ENCODE assay signal across 8 cellular contexts in the genomic region with DNA sequence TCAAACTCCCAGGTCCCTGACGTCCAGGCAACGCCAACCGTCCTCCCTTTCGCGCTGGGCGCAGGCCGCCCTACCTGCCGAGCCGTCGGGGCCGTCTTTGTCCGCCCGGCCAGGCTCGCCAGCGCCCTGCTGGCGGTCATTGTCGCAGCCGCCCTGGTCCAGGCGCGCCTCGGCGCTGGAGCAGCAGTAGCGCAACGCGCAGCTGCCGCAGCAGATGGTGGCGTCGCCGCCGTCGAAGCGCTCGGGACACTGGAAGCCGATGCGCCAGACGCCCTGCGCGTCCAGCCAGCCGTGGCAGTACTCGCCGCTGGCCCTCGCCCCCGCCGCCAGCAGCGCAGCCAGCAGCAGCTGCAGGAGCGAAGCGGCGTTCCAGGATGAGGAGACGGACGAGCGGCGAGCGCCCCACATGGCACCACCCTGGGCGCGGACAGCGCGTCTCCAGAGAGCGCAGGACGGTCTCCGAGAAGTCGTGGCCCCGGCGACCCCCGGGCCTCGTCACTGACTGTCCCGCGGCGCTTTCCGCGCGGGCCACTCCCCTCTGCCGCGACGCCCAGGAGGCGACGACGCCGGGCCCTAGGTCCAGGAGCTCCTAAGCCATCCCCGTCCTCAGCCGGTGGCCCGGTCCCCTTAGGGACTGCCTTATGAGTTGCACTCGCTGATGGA. TPM values are rescaled to one million over a fixed set of nuclear protein-coding genes. Genes with fewer than 3 reads are reported as not detected.
DNase-seq lines count a peak whose midpoint lies in the region; ATAC-seq and TF ChIP-seq lines count a peak whose summit lies in the region.

No MANE protein-coding gene starts in this region.

- peaks cover 21% of the 10 kb centered on the region for H3K4me1 Mint-ChIP-seq in activated T-cell treated with anti-CD3 and anti-CD28 coated beads, Interleukin-2, amount 50 U/mL, for 72 hours (ENCODE audit: low read depth)

- no peaks in the 10 kb centered on the region for H3K9me3 ChIP-seq in thoracic aorta

- H3K4me3 Mint-ChIP-seq in activated T-cell treated with anti-CD3 and anti-CD28 coated beads, Interleukin-2, amount 50 U/mL, for 72 hours, result peak overlapping the region; percentile 79

- H3K27me3 ChIP-seq in thoracic aorta (replicated peaks; ENCODE audit: insufficient read depth), result peaks cover 4% of the 10 kb centered on the region

- intact Hi-C loops in Right ventricle myocardium inferior (cut with DNase I), result loop anchor here (5.0 kb wide), 1 partner anchor 33 kb away; no protein-coding TSS in a partner anchor
- intact Hi-C loops in cardiac septum (cut with DNase I), result no loop called here

- H3K4me3 ChIP-seq in thoracic aorta, result peak overlapping the region; percentile 65

- ATAC-seq in Right ventricle myocardium inferior (peak; percentile 45), thoracic aorta (ENCODE audit: insufficient number of reproducible peaks, low FRiP score, low read depth) (no peak), GM19324 (IDR thresholded peaks at IDR 0.05; ENCODE audit: low FRiP score, unreplicated experiment) (no peak), HG03108 (IDR thresholded peaks at IDR 0.05; ENCODE audit: unreplicated experiment) (no peak), HG02938 (IDR thresholded peaks at IDR 0.05; ENCODE audit: unreplicated experiment) (no peak)
- ATAC-seq in activated T-cell treated with anti-CD3 and anti-CD28 coated beads, Interleukin-2, amount 50 U/mL, for 72 hours (replicated peaks in 1 of 2), result peak; percentile 21 to 29

- no peak overlapping the region for H3K27ac Mint-ChIP-seq in activated T-cell treated with anti-CD3 and anti-CD28 coated beads, Interleukin-2, amount 50 U/mL, for 72 hours

- H3K27me3 Mint-ChIP-seq in activated T-cell treated with anti-CD3 and anti-CD28 coated beads, Interleukin-2, amount 50 U/mL, for 72 hours (ENCODE audit: low read depth), result peaks cover 29% of the 10 kb centered on the region

- TF ChIP-seq CTCF in thoracic aorta (IDR thresholded peaks at IDR 0.05), result no peak

- H3K4me1 ChIP-seq in thoracic aorta (ENCODE audit: control insufficient read depth in 1 of 2, low read depth in 2 of 2), result peaks cover 0 to 14% of the 10 kb centered on the region in 2 donors

- no peak overlapping the region for H3K27ac ChIP-seq in thoracic aorta

- H3K36me3 Mint-ChIP-seq in activated T-cell treated with anti-CD3 and anti-CD28 coated beads, Interleukin-2, amount 50 U/mL, for 72 hours (ENCODE audit: insufficient read depth in 2 of 2), result no peaks in the 10 kb centered on the region

- H3K36me3 ChIP-seq in thoracic aorta, result no peaks in the 10 kb centered on the region

- H3K9me3 Mint-ChIP-seq in activated T-cell treated with anti-CD3 and anti-CD28 coated beads, Interleukin-2, amount 50 U/mL, for 72 hours, result no peaks in the 10 kb centered on the region

- DNase-seq in Right ventricle myocardium inferior (ENCODE audit: missing footprints) (no peak), cardiac septum (ENCODE audit: low spot score) (no peak), iPS-NIHi7 (ENCODE audit: extremely low spot score) (peak; percentile 46), thoracic aorta (ENCODE audit: low spot score) (no peak)
- peak; percentile 15 to 17 for DNase-seq in activated T-cell treated with anti-CD3 and anti-CD28 coated beads, Interleukin-2, amount 50 U/mL, for 72 hours

RNA-seq across cellular contexts. Expression of a gene that starts 1.1 kb away (rescaled TPM):
- total RNA-seq in Right ventricle myocardium inferior, result 0.22 TPM
- 0.89 TPM for total RNA-seq in cardiac septum
- under 1 TPM; 0.07 to 0.19 TPM for total RNA-seq in activated T-cell treated with anti-CD3 and anti-CD28 coated beads, Interleukin-2, amount 50 U/mL, for 72 hours
- under 1 TPM; 0.35 to 0.54 TPM for total RNA-seq in thoracic aorta

Comparison
In these comparisons a context has a peak if more than half of its experiments do, and no peak if none do; other contexts are left out.
1. ATAC-seq: peak in Right ventricle myocardium inferior (single experiment) and activated T-cell treated with anti-CD3 and anti-CD28 coated beads, Interleukin-2, amount 50 U/mL, for 72 hours (2 of 2); none in thoracic aorta (single experiment), GM19324 (single experiment), HG03108 (single experiment) and HG02938 (single experiment).
2. DNase-seq: peak in activated T-cell treated with anti-CD3 and anti-CD28 coated beads, Interleukin-2, amount 50 U/mL, for 72 hours (2 of 2) and iPS-NIHi7 (single experiment); none in Right ventricle myocardium inferior (single experiment), cardiac septum (single experiment) and thoracic aorta (single experiment).